Comparison of ENCODE assay signal across 14 cellular contexts in the genomic region with DNA sequence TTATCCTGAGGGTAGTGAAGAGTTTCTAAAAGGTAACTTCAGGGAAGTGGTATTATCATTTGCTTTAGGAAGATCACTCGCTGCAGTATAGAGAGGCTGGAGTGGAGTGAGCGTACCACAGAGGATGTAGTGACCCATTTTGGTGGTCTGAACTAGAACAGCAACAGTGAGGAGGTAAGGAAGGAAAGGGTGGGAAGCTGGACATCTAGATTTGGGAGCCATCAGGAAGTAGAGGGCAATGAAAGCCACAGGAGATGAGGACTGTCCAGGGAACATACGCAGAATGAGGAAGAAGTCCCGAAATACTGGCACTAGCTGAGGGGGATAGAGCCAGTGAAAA.
DNase-seq lines count a peak whose midpoint lies in the region; ATAC-seq, FAIRE-seq and TF ChIP-seq lines count a peak whose summit lies in the region.
"Had no signal": no experiment of that assay in that cellular context is flagged by ENCODE, and none has a peak within 500 bp of the region (broad histone marks: within the 10 kb centered on the region; RNA-seq: fewer than 3 reads in every experiment).

No MANE protein-coding gene starts in this region.

- TF ChIP-seq POLR2A in HCT116 (IDR thresholded peaks at IDR 0.05; ENCODE audit: borderline replicate concordance, extremely low read depth, insufficient read depth, insufficient read length) (no peak), sigmoid colon (IDR thresholded peaks at IDR 0.05) (no peak)

- RAD21 ChIA-PET in HCT116 (lab: Charles Lee; ENCODE audit: low non-redundant PET in 1 of 2, low total read pairs in 2 of 2, uncharacterized antibody in 2 of 2, unreplicated experiment in 2 of 2), result no interaction called here

- H3K36me3 ChIP-seq in HCT116 (ENCODE audit: control insufficient read depth in 1 of 2, insufficient read depth in 2 of 2, low read length in 2 of 2) (no peaks in the 10 kb centered on the region), sigmoid colon (peaks cover 0 to 3% (median 2%) of the 10 kb centered on the region in 4 donors), pancreas (no peaks in the 10 kb centered on the region)

- no peak overlapping the region for H3K27ac Mint-ChIP-seq in activated CD8-positive, alpha-beta T cell treated with anti-CD3 and anti-CD28 coated beads for 36 hours
- no peak overlapping the region for H3K27ac Mint-ChIP-seq in activated CD8-positive, alpha-beta T cell treated with anti-CD3 and anti-CD28 coated beads, Interleukin-2, amount 10 ng/mL, durations not matched to agents 7 days and 5 days
- no peak overlapping the region for H3K27ac Mint-ChIP-seq in WTC11
- H3K27ac Mint-ChIP-seq: IgD-negative memory B cell had no signal

- H2AFZ ChIP-seq in HCT116 (ENCODE audit: low read depth, low read length, poor library complexity, severe bottlenecking), result no peak overlapping the region

- peak; percentile 8 for ATAC-seq in activated CD8-positive, alpha-beta T cell treated with anti-CD3 and anti-CD28 coated beads for 36 hours
- no peak for ATAC-seq in activated CD8-positive, alpha-beta T cell treated with anti-CD3 and anti-CD28 coated beads, Interleukin-2, amount 10 ng/mL, durations not matched to agents 7 days and 5 days
- ATAC-seq in HCT116 (no peak), WTC11 (no peak), pancreas (no peak)

- no peak for TF ChIP-seq EP300 in sigmoid colon (IDR thresholded peaks at IDR 0.05)

- no peaks in the 10 kb centered on the region for H3K9me3 ChIP-seq in HCT116 (ENCODE audit: control insufficient read depth in 1 of 2, insufficient read depth in 1 of 2, low read depth in 1 of 2, low read length in 2 of 2)
- H3K9me3 ChIP-seq in sigmoid colon, result no peaks in the 10 kb centered on the region
- no peaks in the 10 kb centered on the region for H3K9me3 ChIP-seq in pancreas

- no peaks in the 10 kb centered on the region for H3K9me3 Mint-ChIP-seq in activated CD8-positive, alpha-beta T cell treated with anti-CD3 and anti-CD28 coated beads for 36 hours
- no peaks in the 10 kb centered on the region for H3K9me3 Mint-ChIP-seq in activated CD8-positive, alpha-beta T cell treated with anti-CD3 and anti-CD28 coated beads, Interleukin-2, amount 10 ng/mL, durations not matched to agents 7 days and 5 days (ENCODE audit: insufficient read depth)
- H3K9me3 Mint-ChIP-seq in WTC11, result no peaks in the 10 kb centered on the region
- H3K9me3 Mint-ChIP-seq: IgD-negative memory B cell had no signal

- no peaks in the 10 kb centered on the region for H3K4me1 Mint-ChIP-seq in activated CD8-positive, alpha-beta T cell treated with anti-CD3 and anti-CD28 coated beads for 36 hours (ENCODE audit: low read depth)
- H3K4me1 Mint-ChIP-seq in activated CD8-positive, alpha-beta T cell treated with anti-CD3 and anti-CD28 coated beads, Interleukin-2, amount 10 ng/mL, durations not matched to agents 7 days and 5 days (ENCODE audit: low read depth), result no peaks in the 10 kb centered on the region
- H3K4me1 Mint-ChIP-seq in WTC11, result peaks cover 2% of the 10 kb centered on the region

- H3K27me3 ChIP-seq in HCT116 (ENCODE audit: insufficient read depth, low read length) (no peaks in the 10 kb centered on the region), sigmoid colon (no peaks in the 10 kb centered on the region), pancreas (no peaks in the 10 kb centered on the region)

- H3K4me2 ChIP-seq in HCT116 (ENCODE audit: low read length), result no peak overlapping the region

- no peak for DNase-seq in activated CD8-positive, alpha-beta T cell treated with anti-CD3 and anti-CD28 coated beads for 36 hours
- DNase-seq in activated CD8-positive, alpha-beta T cell treated with anti-CD3 and anti-CD28 coated beads, Interleukin-2, amount 10 ng/mL, durations not matched to agents 7 days and 5 days, result no peak
- DNase-seq in HCT116 (ENCODE audit: low read depth, low spot score), result peak; percentile 6
- no peak for DNase-seq in WTC11 (ENCODE audit: low spot score)
- peak; percentile 38 for DNase-seq in sigmoid colon
- no peak for DNase-seq in NCI-H226
- no peak for DNase-seq in GOT3 (lab: John Stamatoyannopoulos, UW)
- DNase-seq in pancreas, result no peak

- POLR2A ChIA-PET in activated CD8-positive, alpha-beta T cell treated with anti-CD3 and anti-CD28 coated beads for 36 hours (lab: Charles Lee), result interaction anchor here (0.6 to 1.9 kb wide), 3 partner anchors 95 to 141 kb away, joined by 3 to 4 read pairs (median 3); partner anchors contain the start of gene PIK3R3
- POLR2A ChIA-PET in activated CD8-positive, alpha-beta T cell treated with anti-CD3 and anti-CD28 coated beads, Interleukin-2, amount 10 ng/mL, durations not matched to agents 7 days and 5 days (lab: Charles Lee), result no interaction called here
- POLR2A ChIA-PET in HCT116 (lab: Charles Lee) (interaction anchor here (1.4 kb wide), 1 partner anchor 146 kb away, joined by 4 read pairs; no protein-coding TSS in a partner anchor), WTC11 (lab: Charles Lee) (no interaction called here)

- H3K4me1 ChIP-seq in HCT116 (ENCODE audit: control insufficient read depth in 1 of 2, insufficient read depth in 2 of 2, low read length in 2 of 2) (peaks cover 7 to 11% of the 10 kb centered on the region in 2 experiments; a peak in 3 of 4 replicates), sigmoid colon (peaks cover 0 to 9% (median 4%) of the 10 kb centered on the region in 4 donors), pancreas (no peaks in the 10 kb centered on the region)

- no peaks in the 10 kb centered on the region for H3K36me3 Mint-ChIP-seq in activated CD8-positive, alpha-beta T cell treated with anti-CD3 and anti-CD28 coated beads for 36 hours (ENCODE audit: low read depth)
- no peaks in the 10 kb centered on the region for H3K36me3 Mint-ChIP-seq in activated CD8-positive, alpha-beta T cell treated with anti-CD3 and anti-CD28 coated beads, Interleukin-2, amount 10 ng/mL, durations not matched to agents 7 days and 5 days (ENCODE audit: low read depth)
- H3K36me3 Mint-ChIP-seq in WTC11, result peaks cover under 1% of the 10 kb centered on the region
- H3K36me3 Mint-ChIP-seq: IgD-negative memory B cell had no signal

- H3K27ac ChIP-seq in HCT116 (ENCODE audit: low read depth, low read length) (no peak overlapping the region), sigmoid colon (no peak overlapping the region), pancreas (no peak overlapping the region)
- H3K27ac ChIP-seq: HL-60, SK-N-MC had no signal

- TF ChIP-seq RAD21 in HCT116 (IDR thresholded peaks at IDR 0.05; ENCODE audit: low read depth), result no peak

- no peak overlapping the region for H3K4me3 Mint-ChIP-seq in activated CD8-positive, alpha-beta T cell treated with anti-CD3 and anti-CD28 coated beads for 36 hours
- no peak overlapping the region for H3K4me3 Mint-ChIP-seq in activated CD8-positive, alpha-beta T cell treated with anti-CD3 and anti-CD28 coated beads, Interleukin-2, amount 10 ng/mL, durations not matched to agents 7 days and 5 days
- no peak overlapping the region for H3K4me3 Mint-ChIP-seq in WTC11
- H3K4me3 Mint-ChIP-seq: IgD-negative memory B cell had no signal

- no peaks in the 10 kb centered on the region for H3K79me2 ChIP-seq in HCT116 (ENCODE audit: insufficient read depth, low read length)

- no peaks in the 10 kb centered on the region for H3K9me2 ChIP-seq in HCT116 (ENCODE audit: insufficient read depth)

- CTCF ChIA-PET in activated CD8-positive, alpha-beta T cell treated with anti-CD3 and anti-CD28 coated beads for 36 hours (lab: Charles Lee), result interaction anchor here (0.7 to 5.8 kb wide), 12 partner anchors 10 to 188 kb away, joined by 3 to 55 read pairs (median 4); partner anchors contain the start of genes P3R3URF and TSPAN1
- CTCF ChIA-PET in activated CD8-positive, alpha-beta T cell treated with anti-CD3 and anti-CD28 coated beads, Interleukin-2, amount 10 ng/mL, durations not matched to agents 7 days and 5 days (lab: Charles Lee), result interaction anchor here (0.6 to 9.6 kb wide), 6 partner anchors 28 to 186 kb away, joined by 3 to 80 read pairs (median 4); partner anchors contain the start of gene TSPAN1
- CTCF ChIA-PET in HCT116 (lab: Charles Lee) (interaction anchor here (1.1 to 5.4 kb wide), 2 partner anchors 144 to 186 kb away, joined by 3 to 36 read pairs; no protein-coding TSS in a partner anchor), WTC11 (lab: Charles Lee) (interaction anchor here (0.7 to 7.2 kb wide), 4 partner anchors 129 to 207 kb away, joined by 3 to 60 read pairs (median 8); no protein-coding TSS in a partner anchor)

- H3K27me3 Mint-ChIP-seq in activated CD8-positive, alpha-beta T cell treated with anti-CD3 and anti-CD28 coated beads for 36 hours, result no peaks in the 10 kb centered on the region
- H3K27me3 Mint-ChIP-seq in activated CD8-positive, alpha-beta T cell treated with anti-CD3 and anti-CD28 coated beads, Interleukin-2, amount 10 ng/mL, durations not matched to agents 7 days and 5 days (ENCODE audit: low read depth), result no peaks in the 10 kb centered on the region
- H3K27me3 Mint-ChIP-seq in WTC11 (ENCODE audit: low read depth), result no peaks in the 10 kb centered on the region

- TF ChIP-seq CTCF in activated CD8-positive, alpha-beta T cell treated with anti-CD3 and anti-CD28 coated beads for 36 hours (IDR thresholded peaks at IDR 0.05), result no peak
- no peak for TF ChIP-seq CTCF in HCT116 (IDR thresholded peaks at IDR 0.05 in 2 of 3, conservative IDR thresholded peaks at IDR 0.05 in 1 of 3; ENCODE audit: borderline replicate concordance in 1 of 3, insufficient read depth in 1 of 3, low read depth in 2 of 3, low read length in 2 of 3)
- TF ChIP-seq CTCF in WTC11 (IDR thresholded peaks at IDR 0.05), result no peak
- TF ChIP-seq CTCF in sigmoid colon (IDR thresholded peaks at IDR 0.05), result no peak
- no peak for TF ChIP-seq CTCF in pancreas (IDR thresholded peaks at IDR 0.05)

- no peak overlapping the region for H3K9ac ChIP-seq in HCT116 (ENCODE audit: low read length)

- TSS peak; percentile 13 for BruUV-seq in HCT116 (replicated peaks; lab: Mats Ljungman, UMichigan)

- no peak for FAIRE-seq in pancreas (lab: Jason Lieb, UNC)
- FAIRE-seq: G401.6, HTR-8/SVneo, RCC 7860 had no signal

- no peaks in the 10 kb centered on the region for H4K20me1 ChIP-seq in HCT116 (ENCODE audit: insufficient read depth)

- intact Hi-C loops in activated CD8-positive, alpha-beta T cell treated with anti-CD3 and anti-CD28 coated beads for 36 hours (cut with micrococcal nuclease), result loop anchor here (1.0 to 2.0 kb wide), 2 partner anchors 142 to 185 kb away; no protein-coding TSS in a partner anchor
- intact Hi-C loops in HCT116 (cut with micrococcal nuclease), result loop anchor here (1.0 to 5.0 kb wide), 3 partner anchors 142 to 310 kb away; no protein-coding TSS in a partner anchor
- intact Hi-C loops in sigmoid colon (cut with DNase I), result loop anchor here (1.0 to 5.0 kb wide), 3 partner anchors 95 to 186 kb away; partner anchors contain the start of gene PIK3R3
- intact Hi-C loops in pancreas (cut with DNase I), result loop anchor here (5.0 kb wide), 2 partner anchors 140 to 145 kb away; partner anchors contain the start of genes P3R3URF (in 2 of the 3) and TSPAN1 (in 2 of the 3)

- WGBS in sigmoid colon, 2 donors, result 72 to 78% methylated on average over 4 of the region's 4 CpGs
- WGBS in pancreas, 2 donors, result 40 to 55% methylated on average over 4 of the region's 4 CpGs

- no peak overlapping the region for H3K4me3 ChIP-seq in HCT116 (replicated peaks in 1 of 2; ENCODE audit: low read depth in 1 of 2, low read length in 2 of 2)
- H3K4me3 ChIP-seq in sigmoid colon, result no peak overlapping the region
- H3K4me3 ChIP-seq in pancreas, result no peak overlapping the region
- H3K4me3 ChIP-seq: SK-N-MC had no signal

TF ChIP-seq in WTC11, 78 proteins besides CTCF, POLR2A, EP300 and RAD21 (continues in another document):
- TF ChIP-seq EMX1 (CRISPR knock-in tag; IDR thresholded peaks at IDR 0.05), result peak; percentile 81; the same call in 1 of the 2 replicates

Comparison
In these comparisons a context has a peak if more than half of its experiments do, and no peak if none do; other contexts are left out.
1. POLR2A ChIA-PET loops: an anchor here in activated CD8-positive, alpha-beta T cell treated with anti-CD3 and anti-CD28 coated beads for 36 hours (0.6 to 1.9 kb wide) and HCT116 (1.4 kb wide); none called in activated CD8-positive, alpha-beta T cell treated with anti-CD3 and anti-CD28 coated beads, Interleukin-2, amount 10 ng/mL, durations not matched to agents 7 days and 5 days and WTC11.
2. DNase-seq: peak in HCT116 (single experiment) and sigmoid colon (single experiment); none in activated CD8-positive, alpha-beta T cell treated with anti-CD3 and anti-CD28 coated beads for 36 hours (single experiment), activated CD8-positive, alpha-beta T cell treated with anti-CD3 and anti-CD28 coated beads, Interleukin-2, amount 10 ng/mL, durations not matched to agents 7 days and 5 days (single experiment), WTC11 (single experiment), NCI-H226 (single experiment), GOT3 (single experiment) and pancreas (0 of 6).